In the genomic region with DNA sequence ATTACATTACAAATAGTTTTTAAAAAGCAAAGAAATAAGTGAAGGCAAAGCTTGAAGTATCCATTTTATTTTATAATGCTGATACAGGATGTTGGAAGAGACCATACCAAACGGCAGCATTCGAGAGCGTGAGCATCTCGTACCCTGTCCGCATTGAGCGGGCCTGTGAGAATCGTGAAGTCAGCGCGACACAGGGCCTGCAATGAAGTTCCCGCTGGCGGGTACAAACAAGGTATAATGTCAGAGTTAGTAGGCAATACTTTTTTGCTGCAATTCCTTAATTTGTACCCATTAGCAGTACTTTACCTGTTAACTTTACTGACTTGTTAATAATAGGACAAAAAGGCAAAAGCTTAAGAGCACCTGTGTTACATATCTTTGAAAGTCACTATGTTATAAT, we compare ENCODE assay signal across 20 cellular contexts. TPM values are rescaled to one million over a fixed set of nuclear protein-coding genes. Genes with fewer than 3 reads are reported as not detected.
DNase-seq lines count a peak whose midpoint lies in the region; ATAC-seq, FAIRE-seq and TF ChIP-seq lines count a peak whose summit lies in the region.
"Had no signal": no experiment of that assay in that cellular context is flagged by ENCODE, and none has a peak within 500 bp of the region (broad histone marks: within the 10 kb centered on the region; RNA-seq: fewer than 3 reads in every experiment).

No MANE protein-coding gene starts in this region.

- no peak overlapping the region for H3K4me3 Mint-ChIP-seq in activated CD8-positive, alpha-beta T cell treated with anti-CD3 and anti-CD28 coated beads for 36 hours
- no peak overlapping the region for H3K4me3 Mint-ChIP-seq in activated CD8-positive, alpha-beta T cell treated with anti-CD3 and anti-CD28 coated beads, Interleukin-2, amount 10 ng/mL, durations not matched to agents 7 days and 5 days
- H3K4me3 Mint-ChIP-seq in T-helper 17 cell = no peak overlapping the region
- H3K4me3 Mint-ChIP-seq: B cell; CD4-positive, alpha-beta T cell; CD8-positive, alpha-beta memory T cell had no signal

- no peak overlapping the region for H3K4me3 ChIP-seq in HepG2 (replicated peaks in 1 of 3; ENCODE audit: insufficient read depth in 1 of 3, low read depth in 2 of 3, low read length in 3 of 3)
- H3K4me3 ChIP-seq in right lobe of liver = no peak overlapping the region
- H3K4me3 ChIP-seq: BLaER1 had no signal

- no peak for TF ChIP-seq EP300 in HepG2 (IDR thresholded peaks at IDR 0.05; ENCODE audit: low read depth in 2 of 2, low read length in 2 of 2)
- no peak for TF ChIP-seq EP300 in HepG2 (CRISPR knock-in tag; IDR thresholded peaks at IDR 0.05; ENCODE audit: borderline replicate concordance)

- H3K4me2 ChIP-seq in HepG2 (ENCODE audit: low read depth, low read length) = no peak overlapping the region
- H3K4me2 ChIP-seq: BLaER1 had no signal

- BruUV-seq in HepG2 (replicated peaks; lab: Mats Ljungman, UMichigan) = no TSS peak

- no peak overlapping the region for H3K27ac ChIP-seq in HepG2 (ENCODE audit: extremely low read length, insufficient read depth, low read length)
- no peak overlapping the region for H3K27ac ChIP-seq in right lobe of liver
- H3K27ac ChIP-seq: 22Rv1, BLaER1, C4-2B had no signal

- peaks cover 4% of the 10 kb centered on the region; the same call in 1 of the 2 replicates for H3K4me1 ChIP-seq in HepG2 (ENCODE audit: insufficient read depth, low read length)
- peaks cover 0 to under 1% (median 0%) of the 10 kb centered on the region in 4 donors for H3K4me1 ChIP-seq in right lobe of liver

- no peak overlapping the region for H2AFZ ChIP-seq in HepG2 (ENCODE audit: low read length)

- DNase-seq in activated CD8-positive, alpha-beta T cell treated with anti-CD3 and anti-CD28 coated beads for 36 hours = no peak
- DNase-seq in activated CD8-positive, alpha-beta T cell treated with anti-CD3 and anti-CD28 coated beads, Interleukin-2, amount 10 ng/mL, durations not matched to agents 7 days and 5 days = no peak
- no peak for DNase-seq in HepG2 (ENCODE audit: low spot score)
- DNase-seq in right lobe of liver = no peak
- DNase-seq in T-helper 17 cell = no peak
- DNase-seq: CD4-positive, alpha-beta T cell; CD8-positive, alpha-beta memory T cell; DMS 273 treated with DMSO at 0.1 percent for 48 hours; DMS79; EL; GF-D8; H7; HCEC 1CT had no signal

- TF ChIP-seq RAD21 in HepG2 (CRISPR knock-in tag; IDR thresholded peaks at IDR 0.05) = no peak

- CTCF ChIA-PET in activated CD8-positive, alpha-beta T cell treated with anti-CD3 and anti-CD28 coated beads for 36 hours (lab: Charles Lee) = interaction anchor here (0.9 to 2.9 kb wide), 4 partner anchors 9 to 74 kb away, joined by 4 to 15 read pairs (median 8); no protein-coding TSS in a partner anchor
- CTCF ChIA-PET in activated CD8-positive, alpha-beta T cell treated with anti-CD3 and anti-CD28 coated beads, Interleukin-2, amount 10 ng/mL, durations not matched to agents 7 days and 5 days (lab: Charles Lee) = interaction anchor here (0.7 to 2.6 kb wide), 8 partner anchors 9 to 384 kb away, joined by 3 to 11 read pairs (median 4); no protein-coding TSS in a partner anchor
- CTCF ChIA-PET in HepG2 (lab: Yijun Ruan, JAX; ENCODE audit: low intra/inter-chr PET ratio, low total read pairs) = no interaction called here

- WGBS in HepG2 (ENCODE audit: low lambda C conversion rate) = 97% methylated on average over 11 of the region's 11 CpGs
- WGBS in right lobe of liver (ENCODE audit: insufficient coverage, low coverage, low lambda C conversion rate, missing lambda C conversion rate) = 95% methylated on average over 11 of the region's 11 CpGs

- ATAC-seq in activated CD8-positive, alpha-beta T cell treated with anti-CD3 and anti-CD28 coated beads for 36 hours = no peak
- no peak for ATAC-seq in activated CD8-positive, alpha-beta T cell treated with anti-CD3 and anti-CD28 coated beads, Interleukin-2, amount 10 ng/mL, durations not matched to agents 7 days and 5 days
- ATAC-seq in HepG2 (no peak), right lobe of liver (no peak), T-helper 17 cell (no peak), HG02759 (IDR thresholded peaks at IDR 0.05; ENCODE audit: unreplicated experiment) (no peak)

- H3K79me2 ChIP-seq in HepG2 (ENCODE audit: insufficient read depth, low read length) = peaks cover 38% of the 10 kb centered on the region

- in situ Hi-C loops in HepG2 (cut with HindIII; ENCODE audit: extremely low pct_ligation_motif_present, low pct_unique_long_range_greater_than_20kb) = no loop called here

- H3K9me3 Mint-ChIP-seq in activated CD8-positive, alpha-beta T cell treated with anti-CD3 and anti-CD28 coated beads for 36 hours = no peaks in the 10 kb centered on the region
- no peaks in the 10 kb centered on the region for H3K9me3 Mint-ChIP-seq in activated CD8-positive, alpha-beta T cell treated with anti-CD3 and anti-CD28 coated beads, Interleukin-2, amount 10 ng/mL, durations not matched to agents 7 days and 5 days (ENCODE audit: insufficient read depth)
- H3K9me3 Mint-ChIP-seq: CD4-positive, alpha-beta T cell; CD8-positive, alpha-beta memory T cell had no signal

- peaks cover 77% of the 10 kb centered on the region for H3K36me3 Mint-ChIP-seq in activated CD8-positive, alpha-beta T cell treated with anti-CD3 and anti-CD28 coated beads for 36 hours (ENCODE audit: low read depth)
- peaks cover 84% of the 10 kb centered on the region for H3K36me3 Mint-ChIP-seq in activated CD8-positive, alpha-beta T cell treated with anti-CD3 and anti-CD28 coated beads, Interleukin-2, amount 10 ng/mL, durations not matched to agents 7 days and 5 days (ENCODE audit: low read depth)
- H3K36me3 Mint-ChIP-seq in T-helper 17 cell (ENCODE audit: low read depth) = peaks cover 13% of the 10 kb centered on the region

- H3K27me3 Mint-ChIP-seq in activated CD8-positive, alpha-beta T cell treated with anti-CD3 and anti-CD28 coated beads for 36 hours = no peaks in the 10 kb centered on the region
- no peaks in the 10 kb centered on the region for H3K27me3 Mint-ChIP-seq in activated CD8-positive, alpha-beta T cell treated with anti-CD3 and anti-CD28 coated beads, Interleukin-2, amount 10 ng/mL, durations not matched to agents 7 days and 5 days (ENCODE audit: low read depth)
- H3K27me3 Mint-ChIP-seq in T-helper 17 cell = no peaks in the 10 kb centered on the region
- H3K27me3 Mint-ChIP-seq: B cell; CD4-positive, alpha-beta T cell had no signal

- H3K27ac Mint-ChIP-seq in activated CD8-positive, alpha-beta T cell treated with anti-CD3 and anti-CD28 coated beads for 36 hours = peak overlapping the region; percentile 30
- H3K27ac Mint-ChIP-seq in activated CD8-positive, alpha-beta T cell treated with anti-CD3 and anti-CD28 coated beads, Interleukin-2, amount 10 ng/mL, durations not matched to agents 7 days and 5 days = no peak overlapping the region
- peak overlapping the region; percentile 79 for H3K27ac Mint-ChIP-seq in T-helper 17 cell
- H3K27ac Mint-ChIP-seq: B cell had no signal

- H3K9ac ChIP-seq in HepG2 (ENCODE audit: insufficient read depth, low read depth, low read length) = no peak overlapping the region
- H3K9ac ChIP-seq: BLaER1 had no signal

- FAIRE-seq in HepG2 (lab: Jason Lieb, UNC) = no peak
- FAIRE-seq: GM12892, H1 had no signal

- peaks cover 27% of the 10 kb centered on the region for H4K20me1 ChIP-seq in HepG2 (ENCODE audit: insufficient read depth, low read length)

- no peaks in the 10 kb centered on the region for H3K27me3 ChIP-seq in HepG2 (ENCODE audit: control insufficient read depth in 1 of 2, insufficient read depth in 2 of 2, low read length in 2 of 2)
- H3K27me3 ChIP-seq in right lobe of liver = no peaks in the 10 kb centered on the region
- H3K27me3 ChIP-seq: BLaER1 had no signal

- peaks cover 70% of the 10 kb centered on the region for H3K4me1 Mint-ChIP-seq in activated CD8-positive, alpha-beta T cell treated with anti-CD3 and anti-CD28 coated beads for 36 hours (ENCODE audit: low read depth)
- peaks cover 61% of the 10 kb centered on the region for H3K4me1 Mint-ChIP-seq in activated CD8-positive, alpha-beta T cell treated with anti-CD3 and anti-CD28 coated beads, Interleukin-2, amount 10 ng/mL, durations not matched to agents 7 days and 5 days (ENCODE audit: low read depth)
- peaks cover 35% of the 10 kb centered on the region for H3K4me1 Mint-ChIP-seq in T-helper 17 cell

- POLR2A ChIA-PET in activated CD8-positive, alpha-beta T cell treated with anti-CD3 and anti-CD28 coated beads for 36 hours (lab: Charles Lee) = interaction anchor here (0.6 to 5.9 kb wide), 6 partner anchors 11 to 823 kb away, joined by 3 to 32 read pairs (median 5); no protein-coding TSS in a partner anchor
- POLR2A ChIA-PET in activated CD8-positive, alpha-beta T cell treated with anti-CD3 and anti-CD28 coated beads, Interleukin-2, amount 10 ng/mL, durations not matched to agents 7 days and 5 days (lab: Charles Lee) = interaction anchor here (0.8 kb wide), 1 partner anchor 75 kb away, joined by 3 read pairs; no protein-coding TSS in a partner anchor
- POLR2A ChIA-PET in HepG2 (lab: Yijun Ruan, JAX) = no interaction called here

- TF ChIP-seq POLR2A in HepG2 (IDR thresholded peaks at IDR 0.05; ENCODE audit: insufficient read depth in 1 of 2, low read depth in 2 of 2, low read length in 2 of 2) (no peak), right lobe of liver (IDR thresholded peaks at IDR 0.05) (no peak)

- TF ChIP-seq CTCF in activated CD8-positive, alpha-beta T cell treated with anti-CD3 and anti-CD28 coated beads for 36 hours (IDR thresholded peaks at IDR 0.05) = no peak
- TF ChIP-seq CTCF in HepG2 (CRISPR knock-in tag; IDR thresholded peaks at IDR 0.05) (no peak), right lobe of liver (IDR thresholded peaks at IDR 0.05) (no peak)

- intact Hi-C loops in activated CD8-positive, alpha-beta T cell treated with anti-CD3 and anti-CD28 coated beads for 36 hours (cut with micrococcal nuclease) = no loop called here
- intact Hi-C loops in HepG2 (cut with micrococcal nuclease; ENCODE audit: unreplicated experiment) = no loop called here
- intact Hi-C loops in right lobe of liver (cut with DNase I) = no loop called here

- H3K9me3 ChIP-seq in HepG2 (ENCODE audit: low read length) (no peaks in the 10 kb centered on the region), right lobe of liver (no peaks in the 10 kb centered on the region), T-helper 17 cell (ENCODE audit: control insufficient read depth, low read length, poor library complexity, severe bottlenecking) (no peaks in the 10 kb centered on the region)
- H3K9me3 ChIP-seq: BLaER1 had no signal

- H3K36me3 ChIP-seq in HepG2 (replicated peaks in 1 of 2; ENCODE audit: control insufficient read depth in 1 of 2, insufficient read depth in 2 of 2, low read length in 2 of 2) (peaks cover 18 to 64% of the 10 kb centered on the region in 2 experiments), right lobe of liver (peaks cover 0 to 65% (median 33%) of the 10 kb centered on the region in 4 donors)

RNA-seq across cellular contexts. Expression of a gene that starts 19.0 kb away (rescaled TPM):
- 100 to 1,000 TPM; 384 to 403 TPM for total RNA-seq in activated CD8-positive, alpha-beta T cell treated with anti-CD3 and anti-CD28 coated beads for 36 hours
- total RNA-seq in activated CD8-positive, alpha-beta T cell treated with anti-CD3 and anti-CD28 coated beads, Interleukin-2, amount 10 ng/mL, durations not matched to agents 7 days and 5 days = 100 to 1,000 TPM; 405 to 406 TPM
- 64.0 and 156 TPM in 2 replicates for total RNA-seq in HepG2 (2016; rRNA removed; fragmentation: Illumina TruSeq; extraction: Trizol)
- total RNA-seq in HepG2 (2016; cell fraction: cytosol; rRNA removed; fragmentation: Illumina TruSeq; extraction: Trizol; ENCODE audit: low read depth) = 12.3 and 15.1 TPM in 2 replicates
- 61.5 and 145 TPM in 2 replicates for total RNA-seq in HepG2 (2016; cell fraction: insoluble cytoplasmic fraction; rRNA removed; fragmentation: Illumina TruSeq; extraction: Trizol)
- 46.1 and 47.0 TPM in 2 replicates for total RNA-seq in HepG2 (2016; cell fraction: membrane; rRNA removed; fragmentation: Illumina TruSeq; extraction: Trizol)
- 110 and 134 TPM in 2 replicates for total RNA-seq in HepG2 (2016; cell fraction: nucleus; rRNA removed; fragmentation: Illumina TruSeq; extraction: Trizol)
- polyA plus RNA-seq in HepG2 (2011; rRNA removed) = 54.1 and 69.7 TPM in 2 replicates
- 21.8 and 23.3 TPM in 2 replicates for polyA plus RNA-seq in HepG2 (2011; cell fraction: cytosol; rRNA removed)
- 176 and 244 TPM in 2 replicates for polyA plus RNA-seq in HepG2 (2011; cell fraction: nucleus; rRNA removed)
- polyA plus RNA-seq in HepG2 (2012) = 157 and 239 TPM in 2 replicates
- polyA plus RNA-seq in HepG2 (2016; cell fraction: cytosol; fragmentation: Illumina TruSeq; extraction: Trizol; ENCODE audit: low read depth) = 53.9 and 55.1 TPM in 2 replicates
- 522 and 595 TPM in 2 replicates for polyA plus RNA-seq in HepG2 (2016; cell fraction: insoluble cytoplasmic fraction; fragmentation: Illumina TruSeq; extraction: Trizol; ENCODE audit: low read depth)
- polyA plus RNA-seq in HepG2 (2016; cell fraction: membrane; fragmentation: Illumina TruSeq; extraction: Trizol; ENCODE audit: low read depth) = 102 and 109 TPM in 2 replicates
- 411 and 423 TPM in 2 replicates for polyA plus RNA-seq in HepG2 (2016; cell fraction: nucleus; fragmentation: Illumina TruSeq; extraction: Trizol; ENCODE audit: insufficient read depth, low read depth)
- polyA minus RNA-seq in HepG2 (2011; rRNA and poly(A)+ RNA removed; ENCODE audit: low replicate concordance) = 13.6 and 19.8 TPM in 2 replicates
- 28.6 and 36.3 TPM in 2 replicates for polyA minus RNA-seq in HepG2 (2011; cell fraction: cytosol; rRNA and poly(A)+ RNA removed)
- polyA minus RNA-seq in HepG2 (2011; cell fraction: nucleus; rRNA and poly(A)+ RNA removed) = 93.0 and 117 TPM in 2 replicates
- 10 to 100 TPM; 34.5 to 67.1 (median 42.6) TPM for total RNA-seq in right lobe of liver
- 100 to 1,000 TPM; 212 to 226 TPM for total RNA-seq in T-helper 17 cell
